20 cellular contexts compared by ENCODE assay signal in the genomic region with DNA sequence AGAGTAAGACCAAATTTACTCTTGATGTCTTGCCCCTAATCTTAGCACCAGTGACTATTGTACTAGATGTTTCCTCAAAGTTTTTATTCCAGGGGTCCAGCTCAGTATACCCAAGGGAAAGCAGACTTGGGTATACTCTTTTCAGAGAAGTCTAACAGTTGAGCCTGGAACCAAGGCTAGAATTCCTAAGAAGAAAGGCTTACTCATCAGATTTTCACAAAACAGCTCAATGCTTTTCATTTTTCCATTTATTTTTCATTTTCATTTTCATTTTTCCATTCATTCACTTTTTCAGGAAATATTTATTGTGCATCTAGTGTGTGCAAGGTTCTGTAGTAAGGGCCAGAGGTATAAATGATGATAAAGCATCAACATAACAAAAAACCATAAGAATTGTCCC.
"Had no signal": no experiment of that assay in that cellular context is flagged by ENCODE, and none has a peak within 500 bp of the region (broad histone marks: within the 10 kb centered on the region; RNA-seq: fewer than 3 reads in every experiment).

No MANE protein-coding gene starts in this region.

- DNase-seq: activated CD4-positive, alpha-beta T cell treated with anti-CD3 and anti-CD28 coated beads for 4 hours; activated CD4-positive, alpha-beta T cell treated with anti-CD3 and anti-CD28 coated beads, Interleukin-2, amount 50 U/mL, for 48 hours; activated CD4-positive, CD25-positive, alpha-beta regulatory T cell; activated CD8-positive, alpha-beta memory T cell treated with anti-CD3 and anti-CD28 coated beads, Interleukin-2, amount 50 U/mL, for 48 hours; activated naive CD4-positive, alpha-beta T cell treated with Interleukin-2 at 50 U/mL for 16 hours; activated naive CD8-positive, alpha-beta T cell treated with anti-CD3 and anti-CD28 coated beads, Interleukin-2, amount 10 ng/mL, durations not matched to agents 7 days and 5 days; activated T-cell treated with anti-CD3 and anti-CD28 coated beads, Interleukin-2, amount 50 U/mL, for 4 hours; amniotic stem cell; effector CD4-positive, alpha-beta T cell; foreskin keratinocyte; immature natural killer cell; lower lobe of right lung; naive thymus-derived CD8-positive, alpha-beta T cell; stimulated activated CD4-positive, alpha-beta T cell treated with anti-CD3 and anti-CD28 coated beads, Interleukin-1b, Interleukin-23, amount 100 ng/mL, for 48 hours; stimulated activated naive CD8-positive, alpha-beta T cell treated with anti-CD3 and anti-CD28 coated beads, Interleukin-15, amount 100 ng/mL, for 72 hours; T-helper 17 cell; tibial artery had no signal

- H3K27me3 ChIP-seq: foreskin keratinocyte, tibial artery had no signal

- H3K36me3 ChIP-seq: lower lobe of right lung, tibial artery had no signal

- H3K9me3 ChIP-seq: lower lobe of right lung, tibial artery had no signal

- FAIRE-seq: endometrium had no signal

- H3K4me1 ChIP-seq: tibial artery had no signal

- H3K4me3 ChIP-seq: lower lobe of right lung, skin epidermis, tibial artery had no signal

- ATAC-seq: activated T-cell treated with anti-CD3 and anti-CD28 coated beads, Interleukin-2, amount 50 U/mL, for 4 hours; left lobe of liver; lower lobe of right lung; naive thymus-derived CD8-positive, alpha-beta T cell; stimulated activated naive CD8-positive, alpha-beta T cell treated with anti-CD3 and anti-CD28 coated beads, Interleukin-15, amount 100 ng/mL, for 72 hours; T-helper 17 cell had no signal

- H3K27ac ChIP-seq: lower lobe of right lung, tibial artery had no signal
